20 cellular contexts compared by ENCODE assay signal in genomic region chr5:94747371-94747770, GRCh38.
"Had no signal": no experiment of that assay in that cellular context is flagged by ENCODE, and none has a peak within 500 bp of the region (broad histone marks: within the 10 kb centered on the region; RNA-seq: fewer than 3 reads in every experiment).

No MANE protein-coding gene starts in this region.

- H3K27me3 ChIP-seq: MG63, SJSA1 had no signal

- H3K4me3 ChIP-seq: MG63, SJSA1, SK-N-MC had no signal

- H3K27ac ChIP-seq: SJSA1, SK-N-MC had no signal

- H3K9me3 ChIP-seq: MG63, SJSA1 had no signal

- H3K9me3 Mint-ChIP-seq: IgD-negative memory B cell had no signal

- DNase-seq: MG63, NCI-H1092, NCI-H1105 treated with DMSO at 0.1 percent for 48 hours, NCI-H1417 treated with DMSO at 0.1 percent for 48 hours, NCI-H146, NCI-H187, NCI-H2029, NCI-H2081 treated with DMSO at 0.1 percent for 48 hours, NCI-H2171, NCI-H446, NCI-H510A, NCI-H524 treated with DMSO at 0.1 percent for 48 hours, NCI-H69, NCI-H774, Right ventricle myocardium superior, SIG-M5, SW 1271 had no signal

- H3K36me3 ChIP-seq: MG63, SJSA1 had no signal

- H3K36me3 Mint-ChIP-seq: IgD-negative memory B cell had no signal
